Comparison of ENCODE assay signal across 9 cellular contexts in the genomic region with DNA sequence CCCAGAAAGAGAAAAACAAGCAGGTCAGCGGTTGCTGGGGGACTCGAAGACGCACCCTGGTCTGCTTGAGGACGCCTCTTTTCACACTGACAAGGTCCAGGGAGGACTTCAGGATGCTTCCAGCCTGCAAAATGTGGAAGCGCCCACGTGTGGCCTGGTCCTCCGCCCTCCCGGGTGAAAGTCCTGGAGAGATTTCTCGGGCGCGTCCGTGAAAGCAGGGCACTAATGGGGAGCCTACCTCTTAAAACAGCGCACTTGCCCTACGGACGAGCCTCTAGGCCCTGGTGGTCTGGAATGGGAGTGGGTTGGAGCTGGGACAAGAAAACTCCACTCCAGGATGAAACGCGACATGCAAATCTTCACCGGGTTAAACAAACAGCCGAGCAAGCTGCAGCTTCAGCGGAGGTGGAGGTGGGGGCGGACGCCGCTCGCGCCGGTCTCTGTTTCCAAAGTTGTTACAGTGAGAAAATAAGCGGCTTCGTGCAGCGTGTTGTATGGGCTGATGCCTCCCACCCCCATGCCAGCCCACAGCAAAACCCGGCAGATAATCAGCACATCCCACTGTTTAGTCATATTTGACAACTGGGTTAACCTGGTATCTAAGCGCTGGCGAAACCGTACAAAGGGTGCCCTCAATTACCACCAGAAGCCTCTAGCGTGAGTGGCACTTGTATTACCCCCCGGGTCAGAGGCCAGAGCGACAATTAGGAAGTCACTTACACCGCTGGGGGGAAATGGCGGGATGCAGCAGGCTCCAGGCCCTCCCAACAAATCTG. TPM values are rescaled to one million over a fixed set of nuclear protein-coding genes. Genes with fewer than 3 reads are reported as not detected.
DNase-seq lines count a peak whose midpoint lies in the region; ATAC-seq, FAIRE-seq and TF ChIP-seq lines count a peak whose summit lies in the region.
"Had no signal": no experiment of that assay in that cellular context is flagged by ENCODE, and none has a peak within 500 bp of the region (broad histone marks: within the 10 kb centered on the region; RNA-seq: fewer than 3 reads in every experiment).

No MANE protein-coding gene starts in this region.

- H3K4me3 ChIP-seq in Karpas-422 (ENCODE audit: low read length) (peak overlapping the region; percentile 66), GM12878 (peak overlapping the region; percentile 60; the same call in 1 of the 2 replicates)

- H3K27me3 Mint-ChIP-seq in nephron (ENCODE audit: low read depth) = peaks cover 100% of the 10 kb centered on the region

- H3K36me3 ChIP-seq in Karpas-422 (ENCODE audit: insufficient read depth, low read length) (no peaks in the 10 kb centered on the region), GM12878 (ENCODE audit: control insufficient read depth in 2 of 2, insufficient read depth in 2 of 2, low read length in 1 of 2) (no peaks in the 10 kb centered on the region)

- WGBS in GM12878 (ENCODE audit: insufficient coverage, insufficient replicate concordance, low lambda C conversion rate, missing lambda C conversion rate) = 23% methylated on average over 38 of the region's 38 CpGs

- H4K20me1 ChIP-seq in Karpas-422 (ENCODE audit: insufficient read depth, low read depth, low read length) (no peaks in the 10 kb centered on the region), GM12878 (ENCODE audit: control insufficient read depth, insufficient read depth) (no peaks in the 10 kb centered on the region)

- FAIRE-seq in GM12878 (lab: Jason Lieb, UNC) = no peak

- BruUV-seq in GM12878 (replicated peaks; lab: Mats Ljungman, UMichigan) = no TSS peak

- TF ChIP-seq EP300 in GM12878 (IDR thresholded peaks at IDR 0.05; ENCODE audit: borderline replicate concordance in 1 of 2, control insufficient read depth in 1 of 2, low read depth in 2 of 2, low read length in 2 of 2) = no peak

- peak; percentile 49 for DNase-seq in DMS53 treated with DMSO at 0.1 percent for 48 hours (lab: John Stamatoyannopoulos, UW; ENCODE audit: unreplicated experiment)
- DNase-seq in Karpas-422 = no peak
- DNase-seq in GM12878 (ENCODE audit: low read depth, low spot score) = no peak

- H3K9me3 Mint-ChIP-seq in nephron = no peaks in the 10 kb centered on the region

- no peaks in the 10 kb centered on the region for H3K27me3 ChIP-seq in Karpas-422 (ENCODE audit: low read length)
- H3K27me3 ChIP-seq in GM12878 (replicated peaks in 1 of 2; ENCODE audit: control insufficient read depth in 2 of 2, insufficient read depth in 2 of 2, low read length in 1 of 2) = peaks cover 24 to 55% of the 10 kb centered on the region in 2 experiments

- peaks cover 58% of the 10 kb centered on the region for H3K4me1 ChIP-seq in Karpas-422 (ENCODE audit: low read length)
- peaks cover 15% of the 10 kb centered on the region for H3K4me1 ChIP-seq in GM12878 (ENCODE audit: control insufficient read depth, insufficient read depth, low read length)

- H3K9me2 ChIP-seq in Karpas-422 (replicated peaks; ENCODE audit: insufficient read depth, low read length) = no peaks in the 10 kb centered on the region

- peaks cover 32% of the 10 kb centered on the region for H3K4me1 Mint-ChIP-seq in nephron

- POLR2A ChIA-PET in GM12878 (lab: Charles Lee) = no interaction called here

- no peak overlapping the region for H3K27ac Mint-ChIP-seq in nephron

- no peak for TF ChIP-seq POLR2A in GM12878 (IDR thresholded peaks at IDR 0.05; ENCODE audit: low read depth, low read length)

- in situ Hi-C loops in GM12878 (cut with MboI) = no loop called here

- H3K4me2 ChIP-seq in Karpas-422 (ENCODE audit: low read depth, low read length, poor library complexity, severe bottlenecking) = peak overlapping the region; percentile 63
- H3K4me2 ChIP-seq in GM12878 (ENCODE audit: control insufficient read depth, insufficient read depth) = peak overlapping the region; percentile 39

- no peaks in the 10 kb centered on the region for H3K79me2 ChIP-seq in Karpas-422 (ENCODE audit: low read length)
- H3K79me2 ChIP-seq in GM12878 (ENCODE audit: control insufficient read depth, insufficient read depth, low read length) = no peaks in the 10 kb centered on the region

- no peak for TF ChIP-seq RAD21 in GM12878 (IDR thresholded peaks at IDR 0.05; ENCODE audit: insufficient read depth, low read depth, low read length)

- H3K27ac ChIP-seq in Karpas-422 (ENCODE audit: low read length) = no peak overlapping the region
- no peak overlapping the region for H3K27ac ChIP-seq in GM12878 (ENCODE audit: control insufficient read depth, insufficient read depth)

- H3K36me3 Mint-ChIP-seq in nephron (ENCODE audit: low read depth) = no peaks in the 10 kb centered on the region

- H2AFZ ChIP-seq in Karpas-422 (ENCODE audit: low read length) (peak overlapping the region; percentile 76; the same call in 1 of the 2 replicates), GM12878 (ENCODE audit: control insufficient read depth, low read depth, low read length) (no peak overlapping the region)

- SMC1A ChIA-PET in GM12878 (lab: Charles Lee; ENCODE audit: uncharacterized antibody, unreplicated experiment) = no interaction called here

- ATAC-seq in GM12878 (no peak), HG03460 (IDR thresholded peaks at IDR 0.05; ENCODE audit: unreplicated experiment) (no peak), GM21737 (IDR thresholded peaks at IDR 0.05; ENCODE audit: unreplicated experiment) (no peak), GM18861 (IDR thresholded peaks at IDR 0.05; ENCODE audit: unreplicated experiment) (no peak), HG03025 (IDR thresholded peaks at IDR 0.05; ENCODE audit: low FRiP score, unreplicated experiment) (no peak)
- ATAC-seq: HCT116 had no signal

- peak overlapping the region; percentile 28 to 69 (median 36) for H3K4me3 Mint-ChIP-seq in nephron

- TF ChIP-seq CTCF in GM12878 (IDR thresholded peaks at IDR 0.05 in 2 of 3, conservative IDR thresholded peaks at IDR 0.05 in 1 of 3; ENCODE audit: control insufficient read depth in 2 of 3, extremely low read depth in 1 of 3, insufficient read depth in 1 of 3, low read depth in 3 of 3, low read length in 3 of 3) (no peak), nephron (IDR thresholded peaks at IDR 0.05; ENCODE audit: unreplicated experiment in 3 of 3) (no peak)

- CTCF ChIA-PET in GM12878 (lab: Yijun Ruan, JAX) = no interaction called here

- H3K9me3 ChIP-seq in Karpas-422 (ENCODE audit: low read length) (no peaks in the 10 kb centered on the region), GM12878 (replicated peaks; ENCODE audit: control insufficient read depth, insufficient read depth, low read length) (peaks cover 1% of the 10 kb centered on the region; the same call in 2 of the 3 replicates)

- RAD21 ChIA-PET in GM12878 (lab: Charles Lee; ENCODE audit: unreplicated experiment) = no interaction called here

- intact Hi-C loops in GM12878 (cut with micrococcal nuclease; ENCODE audit: unreplicated experiment) = loop anchor here (10.0 kb wide), 1 partner anchor 579 kb away; no protein-coding TSS in a partner anchor

- H3K9ac ChIP-seq in Karpas-422 (ENCODE audit: low read length) = peak overlapping the region; percentile 54
- no peak overlapping the region for H3K9ac ChIP-seq in GM12878 (ENCODE audit: control insufficient read depth, insufficient read depth, low read length)

TF ChIP-seq in GM12878, 131 proteins besides CTCF, POLR2A, EP300 and RAD21 (continues in another document):
- no peak for TF ChIP-seq TCF7 (IDR thresholded peaks at IDR 0.05; ENCODE audit: borderline replicate concordance)
- TF ChIP-seq ZNF384 (IDR thresholded peaks at IDR 0.05; ENCODE audit: borderline replicate concordance, low read depth, low read length) = no peak
- TF ChIP-seq RCOR1 (conservative IDR thresholded peaks at IDR 0.05; ENCODE audit: low read depth, low read length) = no peak
- no peak for TF ChIP-seq MYB (IDR thresholded peaks at IDR 0.05; ENCODE audit: borderline replicate concordance, low read depth, low read length)
- no peak for TF ChIP-seq BHLHE40 (IDR thresholded peaks at IDR 0.05; ENCODE audit: borderline replicate concordance in 1 of 2, low read depth in 2 of 2, low read length in 1 of 2)
- TF ChIP-seq EGR1 (IDR thresholded peaks at IDR 0.05; ENCODE audit: borderline replicate concordance in 1 of 2, low read depth in 2 of 2, low read length in 2 of 2) = 0 out of 3 replicates have a peak, but pooled peaks of 1 of the 2 experiments have one; percentile 34
- TF ChIP-seq, protein P1, sequence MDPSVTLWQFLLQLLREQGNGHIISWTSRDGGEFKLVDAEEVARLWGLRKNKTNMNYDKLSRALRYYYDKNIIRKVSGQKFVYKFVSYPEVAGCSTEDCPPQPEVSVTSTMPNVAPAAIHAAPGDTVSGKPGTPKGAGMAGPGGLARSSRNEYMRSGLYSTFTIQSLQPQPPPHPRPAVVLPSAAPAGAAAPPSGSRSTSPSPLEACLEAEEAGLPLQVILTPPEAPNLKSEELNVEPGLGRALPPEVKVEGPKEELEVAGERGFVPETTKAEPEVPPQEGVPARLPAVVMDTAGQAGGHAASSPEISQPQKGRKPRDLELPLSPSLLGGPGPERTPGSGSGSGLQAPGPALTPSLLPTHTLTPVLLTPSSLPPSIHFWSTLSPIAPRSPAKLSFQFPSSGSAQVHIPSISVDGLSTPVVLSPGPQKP (IDR thresholded peaks at IDR 0.05; ENCODE audit: low read depth, low read length) = no peak

RNA-seq across cellular contexts. Expression of a gene that starts 1.1 kb away (rescaled TPM):
- total RNA-seq in Karpas-422 (2014; rRNA removed; shearing (Covaris generic); ENCODE audit: low replicate concordance) = not detected in 2 replicates
- not detected in 2 replicates for total RNA-seq in GM12878 (2013; cell fraction: nucleolus; rRNA removed)
- not detected in 2 replicates for total RNA-seq in GM12878 (2014; rRNA removed)
- not detected in 2 replicates for total RNA-seq in GM12878 (2014; rRNA removed; fragmentation: Illumina TruSeq; extraction: Trizol)
- not detected in 2 replicates for total RNA-seq in GM12878 (2021)
- not detected for polyA plus RNA-seq in GM12878 (2011; ENCODE audit: low read depth)
- polyA plus RNA-seq in GM12878 (2011; rRNA removed) = not detected in 2 replicates
- not detected in 2 replicates for polyA plus RNA-seq in GM12878 (2011; cell fraction: cytosol; rRNA removed)
- not detected in 2 replicates for polyA plus RNA-seq in GM12878 (2011; cell fraction: nucleus; rRNA removed)
- not detected in 2 replicates for polyA plus RNA-seq in GM12878 (2012)
- polyA plus RNA-seq in GM12878 (2014; fragmentation: Illumina TruSeq; extraction: Trizol) = not detected in 2 replicates
- not detected for polyA plus RNA-seq in GM12878 (2014; fragmentation: Nextera tagmentation; extraction: Ambion mirVana)
- not detected in 2 replicates for polyA plus RNA-seq in GM12878 (2014; rRNA removed)
- not detected for polyA plus RNA-seq in GM12878 (2016; fragmentation: Nextera tagmentation; extraction: Ambion mirVana)
- polyA minus RNA-seq in GM12878 (2011; rRNA and poly(A)+ RNA removed) = not detected in 2 replicates
- polyA minus RNA-seq in GM12878 (2011; cell fraction: cytosol; rRNA and poly(A)+ RNA removed) = not detected in 2 replicates
- polyA minus RNA-seq in GM12878 (2011; cell fraction: nucleus; rRNA and poly(A)+ RNA removed) = not detected in 2 replicates
